Comparison of ENCODE assay signal across 1 cellular context in genomic region chr3:184017672-184018423, GRCh38.
TF ChIP-seq lines count a peak whose summit lies in the region.

Gene ABCC5 (minus strand): TSS chr3:184017884. CDS start chr3:184014392, 3,492 bp downstream.

TF ChIP-seq in K562, 482 proteins besides CTCF, POLR2A, EP300 and RAD21 (continued from another document and continues in another):
- TF ChIP-seq ZNF134 (CRISPR knock-in tag; conservative IDR thresholded peaks at IDR 0.05) (no peak), HES1 (IDR thresholded peaks at IDR 0.05; ENCODE audit: low read depth) (peak; percentile 88), MIER1 (IDR thresholded peaks at IDR 0.05; ENCODE audit: low read depth) (no peak), MLLT1 (IDR thresholded peaks at IDR 0.05) (peak in 1 of 2 experiments; percentile 97; a peak in 2 of 4 replicates), RREB1 (CRISPR knock-in tag; IDR thresholded peaks at IDR 0.05) (no peak), FOXJ3 (CRISPR knock-in tag; IDR thresholded peaks at IDR 0.05) (no peak), DEAF1 (CRISPR knock-in tag; IDR thresholded peaks at IDR 0.05) (no peak), ZNF589 (CRISPR knock-in tag; IDR thresholded peaks at IDR 0.05; ENCODE audit: low read depth) (no peak), RERE (CRISPR knock-in tag; IDR thresholded peaks at IDR 0.05; ENCODE audit: borderline replicate concordance) (0 out of 2 replicates have a peak, but pooled peaks have one; percentile 41), MITF (IDR thresholded peaks at IDR 0.05) (no peak), JUNB (CRISPR knock-in tag; conservative IDR thresholded peaks at IDR 0.05) (no peak), BCOR (IDR thresholded peaks at IDR 0.05) (peak; percentile 65), ZNF184 (CRISPR knock-in tag; IDR thresholded peaks at IDR 0.05) (no peak), MCM7 (IDR thresholded peaks at IDR 0.05) (no peak), CUX1 (CRISPR knock-in tag; IDR thresholded peaks at IDR 0.05) (no peak), ZMIZ1 (IDR thresholded peaks at IDR 0.05; ENCODE audit: low read depth in 2 of 2, low read length in 2 of 2) (peak; percentile 62 to 82; a peak in 3 of 4 replicates), BACH1 (tag; IDR thresholded peaks at IDR 0.05) (peak; percentile 65), ZBTB49 (CRISPR knock-in tag; IDR thresholded peaks at IDR 0.05; ENCODE audit: borderline replicate concordance) (no peak), BRD4 (IDR thresholded peaks at IDR 0.05) (no peak), KDM5B (IDR thresholded peaks at IDR 0.05; ENCODE audit: insufficient replicate concordance, low read depth, low read length) (peak; percentile 50)
